In genomic region chr9:91419222-91420191, GRCh38 we compare ENCODE assay signal across 8 cellular contexts. TPM values are rescaled to one million over a fixed set of nuclear protein-coding genes. Genes with fewer than 3 reads are reported as not detected.
DNase-seq lines count a peak whose midpoint lies in the region; ATAC-seq, FAIRE-seq and TF ChIP-seq lines count a peak whose summit lies in the region.

No MANE protein-coding gene starts in this region.

- H3K36me3 ChIP-seq in GM12878 (ENCODE audit: control insufficient read depth in 2 of 2, insufficient read depth in 2 of 2, low read length in 1 of 2) (no peaks in the 10 kb centered on the region), lung (ENCODE audit: control insufficient read depth in 2 of 2, insufficient read depth in 2 of 2, low read length in 2 of 2) (no peaks in the 10 kb centered on the region), aorta (ENCODE audit: control insufficient read depth in 1 of 2, insufficient read depth in 2 of 2, low read length in 1 of 2) (no peaks in the 10 kb centered on the region), HAP-1 (replicated peaks) (no peaks in the 10 kb centered on the region)

- POLR2A ChIA-PET in GM12878 (lab: Charles Lee), result no interaction called here

- no peak for TF ChIP-seq EP300 in GM12878 (IDR thresholded peaks at IDR 0.05; ENCODE audit: borderline replicate concordance in 1 of 2, control insufficient read depth in 1 of 2, low read depth in 2 of 2, low read length in 2 of 2)

- H2AFZ ChIP-seq in GM12878 (ENCODE audit: control insufficient read depth, low read depth, low read length), result no peak overlapping the region

- no peaks in the 10 kb centered on the region for H3K9me3 ChIP-seq in GM12878 (replicated peaks; ENCODE audit: control insufficient read depth, insufficient read depth, low read length)
- no peaks in the 10 kb centered on the region for H3K9me3 ChIP-seq in lung (ENCODE audit: control insufficient read depth in 2 of 2, insufficient read depth in 1 of 2, low read length in 1 of 2)
- no peaks in the 10 kb centered on the region for H3K9me3 ChIP-seq in aorta (ENCODE audit: control insufficient read depth, low read length)
- no peaks in the 10 kb centered on the region for H3K9me3 ChIP-seq in HAP-1

- 59% methylated on average over 10 of the region's 10 CpGs for WGBS in GM12878 (ENCODE audit: insufficient coverage, insufficient replicate concordance, low lambda C conversion rate, missing lambda C conversion rate)
- 36 to 44% methylated on average over 10 of the region's 10 CpGs for WGBS in lung, 2 donors
- WGBS in aorta, 2 donors, result 67 to 69% methylated on average over 10 of the region's 10 CpGs

- H3K4me1 ChIP-seq in GM12878 (ENCODE audit: control insufficient read depth, insufficient read depth, low read length) (peaks cover 6% of the 10 kb centered on the region), lung (ENCODE audit: control insufficient read depth in 2 of 2, insufficient read depth in 2 of 2, low read length in 2 of 2) (peaks cover 0 to 12% of the 10 kb centered on the region in 2 donors), aorta (ENCODE audit: control insufficient read depth in 1 of 2, insufficient read depth in 2 of 2, low read length in 2 of 2) (peaks cover 5 to 9% of the 10 kb centered on the region in 2 donors), HAP-1 (no peaks in the 10 kb centered on the region; the same call in 1 of the 2 replicates)

- peaks cover 6 to 15% of the 10 kb centered on the region in 2 experiments for H3K27me3 ChIP-seq in GM12878 (replicated peaks in 1 of 2; ENCODE audit: control insufficient read depth in 2 of 2, insufficient read depth in 2 of 2, low read length in 1 of 2)
- no peaks in the 10 kb centered on the region for H3K27me3 ChIP-seq in lung (ENCODE audit: control insufficient read depth, insufficient read depth)
- H3K27me3 ChIP-seq in aorta (ENCODE audit: control insufficient read depth in 1 of 2, insufficient read depth in 2 of 2, low read length in 1 of 2), result no peaks in the 10 kb centered on the region
- H3K27me3 ChIP-seq in HAP-1 (ENCODE audit: low read depth), result peaks cover under 1% of the 10 kb centered on the region; the same call in 1 of the 2 replicates

- BruUV-seq in GM12878 (replicated peaks; lab: Mats Ljungman, UMichigan), result no TSS peak

- TF ChIP-seq RAD21 in GM12878 (IDR thresholded peaks at IDR 0.05; ENCODE audit: insufficient read depth, low read depth, low read length), result no peak

- CTCF ChIA-PET in GM12878 (lab: Yijun Ruan, JAX), result no interaction called here

- DNase-seq in Caki2 (ENCODE audit: low read depth) (peak; percentile 74), NB4 (ENCODE audit: low read depth) (peak; percentile 96), GM12878 (ENCODE audit: low read depth, low spot score) (no peak), lung (ENCODE audit: low spot score) (peak; percentile 83), aorta (peak; percentile 77 to 85), NCI-H748 treated with DMSO at 0.1 percent for 48 hours (lab: John Stamatoyannopoulos, UW) (no peak), HAP-1 (ENCODE audit: low spot score in 2 of 2) (no peak), GM10266 (ENCODE audit: extremely low spot score) (no peak)

- no peak for TF ChIP-seq CTCF in NB4 (IDR thresholded peaks at IDR 0.05; ENCODE audit: low read depth, low read length)
- TF ChIP-seq CTCF in GM12878 (IDR thresholded peaks at IDR 0.05 in 2 of 3, conservative IDR thresholded peaks at IDR 0.05 in 1 of 3; ENCODE audit: control insufficient read depth in 2 of 3, extremely low read depth in 1 of 3, insufficient read depth in 1 of 3, low read depth in 3 of 3, low read length in 3 of 3), result no peak
- TF ChIP-seq CTCF in lung (IDR thresholded peaks at IDR 0.05; ENCODE audit: control extremely low read depth, extremely low read depth), result no peak
- no peak for TF ChIP-seq CTCF in GM10266 (IDR thresholded peaks at IDR 0.05; ENCODE audit: control insufficient read depth, insufficient read depth, low read depth, missing control alignments)

- no peak overlapping the region for H3K4me2 ChIP-seq in GM12878 (ENCODE audit: control insufficient read depth, insufficient read depth)

- H4K20me1 ChIP-seq in GM12878 (ENCODE audit: control insufficient read depth, insufficient read depth), result no peaks in the 10 kb centered on the region

- H3K9ac ChIP-seq in GM12878 (ENCODE audit: control insufficient read depth, insufficient read depth, low read length), result no peak overlapping the region

- H3K27ac ChIP-seq in GM12878 (ENCODE audit: control insufficient read depth, insufficient read depth), result no peak overlapping the region
- peak overlapping the region; percentile 42 to 72 for H3K27ac ChIP-seq in lung (ENCODE audit: low read depth in 1 of 2, low read length in 1 of 2)
- H3K27ac ChIP-seq in aorta (ENCODE audit: low read depth in 1 of 2, low read length in 2 of 2), result no peak overlapping the region

- RAD21 ChIA-PET in GM12878 (lab: Charles Lee; ENCODE audit: unreplicated experiment), result no interaction called here

- ATAC-seq in GM12878 (no peak), lung (ENCODE audit: insufficient read depth, low FRiP score) (peak; percentile 19), aorta (ENCODE audit: low FRiP score) (no peak)

- no peak for FAIRE-seq in GM12878 (lab: Jason Lieb, UNC)

- TF ChIP-seq POLR2A in NB4 (IDR thresholded peaks at IDR 0.05; ENCODE audit: extremely low read depth, insufficient read length) (no peak), GM12878 (IDR thresholded peaks at IDR 0.05; ENCODE audit: low read depth, low read length) (no peak)

- intact Hi-C loops in GM12878 (cut with micrococcal nuclease; ENCODE audit: unreplicated experiment) (loop anchor here (5.0 to 10.0 kb wide), 3 partner anchors 62 to 255 kb away; no protein-coding TSS in a partner anchor), aorta (cut with DNase I) (loop anchor here (5.0 to 10.0 kb wide), 7 partner anchors 57 to 382 kb away; partner anchors contain the start of gene AUH (in 2 of the 2))

- H3K4me3 ChIP-seq in NB4 (ENCODE audit: low read depth, low read length) (peak overlapping the region; percentile 55), GM12878 (no peak overlapping the region), lung (no peak overlapping the region), aorta (ENCODE audit: low read length in 2 of 2) (no peak overlapping the region), HAP-1 (no peak overlapping the region)

- in situ Hi-C loops in Caki2 (cut with HindIII; ENCODE audit: low pct_unique_long_range_greater_than_20kb, low sequenced_read_pairs), result no loop called here
- in situ Hi-C loops in GM12878 (cut with MboI), result no loop called here
- in situ Hi-C loops in HAP-1 (cut with MboI; ENCODE audit: low sequenced_read_pairs), result loop anchor here (10.0 to 25.0 kb wide), 2 partner anchors 265 to 507 kb away; no protein-coding TSS in a partner anchor

- SMC1A ChIA-PET in GM12878 (lab: Charles Lee; ENCODE audit: uncharacterized antibody, unreplicated experiment), result interaction anchor here (1.5 kb wide), 1 partner anchor 256 kb away, joined by 3 read pairs; no protein-coding TSS in a partner anchor

- no peaks in the 10 kb centered on the region for H3K79me2 ChIP-seq in GM12878 (ENCODE audit: control insufficient read depth, insufficient read depth, low read length)

RNA-seq across cellular contexts. Expression of gene NFIL3, which starts 4.1 kb away (rescaled TPM):
- 6.3 and 7.3 TPM in 2 replicates for total RNA-seq in Caki2 (2014; rRNA removed; shearing (Covaris generic); ENCODE audit: low replicate concordance)
- 1.1 and 1.4 TPM in 2 replicates for total RNA-seq in GM12878 (2013; cell fraction: nucleolus; rRNA removed)
- total RNA-seq in GM12878 (2014; rRNA removed), result 0.23 and 0.27 TPM in 2 replicates
- total RNA-seq in GM12878 (2014; rRNA removed; fragmentation: Illumina TruSeq; extraction: Trizol), result 0.32 and 0.36 TPM in 2 replicates
- total RNA-seq in GM12878 (2021), result 0.46 and 0.82 TPM in 2 replicates
- 3.0 TPM for polyA plus RNA-seq in GM12878 (2011; ENCODE audit: low read depth)
- 1.0 and 1.1 TPM in 2 replicates for polyA plus RNA-seq in GM12878 (2011; rRNA removed)
- 0.48 and 0.87 TPM in 2 replicates for polyA plus RNA-seq in GM12878 (2011; cell fraction: cytosol; rRNA removed)
- polyA plus RNA-seq in GM12878 (2011; cell fraction: nucleus; rRNA removed), result 0.63 and 0.79 TPM in 2 replicates
- polyA plus RNA-seq in GM12878 (2012), result 2.8 and 4.7 TPM in 2 replicates
- 0.40 and 0.51 TPM in 2 replicates for polyA plus RNA-seq in GM12878 (2014; fragmentation: Illumina TruSeq; extraction: Trizol)
- under 1 TPM in 1 of 2 experiments, not detected in 1; 0.18 TPM for polyA plus RNA-seq in GM12878 (2014; fragmentation: Nextera tagmentation; extraction: Ambion mirVana)
- polyA plus RNA-seq in GM12878 (2014; rRNA removed), result 0.22 and 0.28 TPM in 2 replicates
- not detected for polyA plus RNA-seq in GM12878 (2016; fragmentation: Nextera tagmentation; extraction: Ambion mirVana)
- 0.82 and 1.0 TPM in 2 replicates for polyA minus RNA-seq in GM12878 (2011; rRNA and poly(A)+ RNA removed)
- 0.42 TPM in 1 of 2 replicates, not detected in the other for polyA minus RNA-seq in GM12878 (2011; cell fraction: cytosol; rRNA and poly(A)+ RNA removed)
- 0.48 and 0.86 TPM in 2 replicates for polyA minus RNA-seq in GM12878 (2011; cell fraction: nucleus; rRNA and poly(A)+ RNA removed)
- total RNA-seq in lung, result 10 to 100 TPM; 37.0 to 59.9 TPM
- polyA plus RNA-seq in lung, result 10 to 100 TPM; 13.1 to 75.3 TPM
- total RNA-seq in aorta, result 10 to 100 TPM; 27.9 to 54.8 TPM
- polyA plus RNA-seq in aorta, result 10 to 100 TPM; 13.6 to 15.1 TPM

RNA-seq across cellular contexts. Expression of gene AUH, which starts 57.8 kb away (rescaled TPM):
- 6.8 and 12.1 TPM in 2 replicates for total RNA-seq in Caki2 (2014; rRNA removed; shearing (Covaris generic); ENCODE audit: low replicate concordance)
- 38.7 and 44.0 TPM in 2 replicates for total RNA-seq in GM12878 (2013; cell fraction: nucleolus; rRNA removed)
- 6.2 and 7.3 TPM in 2 replicates for total RNA-seq in GM12878 (2014; rRNA removed)
- 4.1 and 4.4 TPM in 2 replicates for total RNA-seq in GM12878 (2014; rRNA removed; fragmentation: Illumina TruSeq; extraction: Trizol)
- total RNA-seq in GM12878 (2021), result 4.5 and 5.1 TPM in 2 replicates
- polyA plus RNA-seq in GM12878 (2011; ENCODE audit: low read depth), result 5.6 TPM
- 4.8 and 9.4 TPM in 2 replicates for polyA plus RNA-seq in GM12878 (2011; rRNA removed)
- polyA plus RNA-seq in GM12878 (2011; cell fraction: cytosol; rRNA removed), result 2.3 and 2.4 TPM in 2 replicates
- polyA plus RNA-seq in GM12878 (2011; cell fraction: nucleus; rRNA removed), result 7.8 and 8.2 TPM in 2 replicates
- 8.4 and 9.9 TPM in 2 replicates for polyA plus RNA-seq in GM12878 (2012)
- 2.4 and 3.4 TPM in 2 replicates for polyA plus RNA-seq in GM12878 (2014; fragmentation: Illumina TruSeq; extraction: Trizol)
- 1 to 10 TPM; 1.7 to 2.7 TPM for polyA plus RNA-seq in GM12878 (2014; fragmentation: Nextera tagmentation; extraction: Ambion mirVana)
- 6.1 and 7.0 TPM in 2 replicates for polyA plus RNA-seq in GM12878 (2014; rRNA removed)
- polyA plus RNA-seq in GM12878 (2016; fragmentation: Nextera tagmentation; extraction: Ambion mirVana), result 1 to 10 TPM; 4.4 to 6.8 TPM
- 2.1 and 2.9 TPM in 2 replicates for polyA minus RNA-seq in GM12878 (2011; rRNA and poly(A)+ RNA removed)
- 1.2 and 2.3 TPM in 2 replicates for polyA minus RNA-seq in GM12878 (2011; cell fraction: cytosol; rRNA and poly(A)+ RNA removed)
- polyA minus RNA-seq in GM12878 (2011; cell fraction: nucleus; rRNA and poly(A)+ RNA removed), result 7.3 and 12.2 TPM in 2 replicates
- total RNA-seq in lung, result 10 to 100 TPM; 15.4 to 76.8 TPM
- polyA plus RNA-seq in lung, result 10 to 100 TPM; 10.5 to 17.0 TPM
- 10 to 100 TPM; 13.7 to 25.7 TPM for total RNA-seq in aorta
- 10 to 100 TPM; 12.4 to 15.2 TPM for polyA plus RNA-seq in aorta

Comparison
In these comparisons a context has a peak if more than half of its experiments do, and no peak if none do; other contexts are left out.
1. DNase-seq: peak in Caki2 (single experiment), NB4 (single experiment), lung (single experiment) and aorta (2 of 2); none in GM12878 (single experiment), NCI-H748 treated with DMSO at 0.1 percent for 48 hours (single experiment), HAP-1 (0 of 2) and GM10266 (single experiment).
2. H3K27ac ChIP-seq: peak in lung (2 of 2); none in GM12878 (single experiment) and aorta (0 of 2).